In genomic region chr7:44257618-44258422, GRCh38 we compare ENCODE assay signal across 8 cellular contexts. TPM values are rescaled to one million over a fixed set of nuclear protein-coding genes. Genes with fewer than 3 reads are reported as not detected.
A peak's percentile ranks its signal among the peaks of the same experiment; 100 is the strongest.
DNase-seq lines count a peak whose midpoint lies in the region; ATAC-seq, FAIRE-seq and TF ChIP-seq lines count a peak whose summit lies in the region.

No MANE protein-coding gene starts in this region.

- no peaks in the 10 kb centered on the region for H3K27me3 Mint-ChIP-seq in naive B cell

- H3K36me3 ChIP-seq in GM06990 (ENCODE audit: control insufficient read depth, insufficient read depth, low read length): no peaks in the 10 kb centered on the region
- H3K36me3 ChIP-seq in H1 (ENCODE audit: control insufficient read depth in 2 of 4, insufficient read depth in 4 of 4, low read length in 3 of 4): no peaks in the 10 kb centered on the region

- no peak overlapping the region for H3K14ac ChIP-seq in H1 (ENCODE audit: insufficient read length)

- no peaks in the 10 kb centered on the region for H3K27me3 ChIP-seq in GM06990 (replicated peaks; ENCODE audit: control insufficient read depth, insufficient read depth, low read length)
- no peaks in the 10 kb centered on the region for H3K27me3 ChIP-seq in H1 (replicated peaks in 1 of 4; ENCODE audit: control insufficient read depth in 3 of 4, extremely low read depth in 1 of 4, insufficient read depth in 3 of 4, low read length in 3 of 4)

- peak; percentile 69 to 77 for ATAC-seq in naive B cell (ENCODE audit: low read depth in 2 of 2)
- ATAC-seq in stimulated activated effector memory CD8-positive, alpha-beta T cell treated with anti-CD3 and anti-CD28 coated beads, Interleukin-12 subunit alpha, Interleukin-12 subunit beta, amount 100 ng/mL, for 72 hours: peak; percentile 96

- peak overlapping the region in 7 of 8 donors; percentile 6 to 78 (median 48) for H3K4me3 Mint-ChIP-seq in naive B cell
- peak overlapping the region; percentile 60 for H3K4me3 Mint-ChIP-seq in stimulated activated effector memory CD8-positive, alpha-beta T cell treated with anti-CD3 and anti-CD28 coated beads, Interleukin-12 subunit alpha, Interleukin-12 subunit beta, amount 100 ng/mL, for 72 hours

- H3K4me3 ChIP-seq in GM06990 (replicated peaks; ENCODE audit: low read depth, low read length): no peak overlapping the region
- no peak overlapping the region for H3K4me3 ChIP-seq in H1 (ENCODE audit: extremely low read depth in 1 of 4, insufficient read depth in 2 of 4, low read depth in 3 of 4, low read length in 4 of 4)

- no peak overlapping the region for H3K27ac ChIP-seq in H1 (ENCODE audit: low read depth, low read length)

- H2BK15ac ChIP-seq in H1 (ENCODE audit: low read length): no peak overlapping the region

- peaks cover 3% of the 10 kb centered on the region; the same call in 1 of the 2 replicates for H3K23me2 ChIP-seq in H1 (ENCODE audit: low read depth, low read length)

- no peak overlapping the region for H2AK5ac ChIP-seq in H1 (ENCODE audit: low read depth, low read length)

- H3K79me2 ChIP-seq in H1 (ENCODE audit: control insufficient read depth in 1 of 2, insufficient read depth in 2 of 2, low read length in 2 of 2): no peaks in the 10 kb centered on the region

- no peak overlapping the region for H3K4ac ChIP-seq in H1 (replicated peaks; ENCODE audit: insufficient read length, low read depth, low read length)

- no peak overlapping the region for H3K4me2 ChIP-seq in H1 (ENCODE audit: insufficient read depth in 1 of 2, low read depth in 2 of 2, low read length in 2 of 2)

- no peak overlapping the region; the same call in 1 of the 2 replicates for H2BK12ac ChIP-seq in H1 (ENCODE audit: low read depth, low read length)

- no peak overlapping the region for H2BK5ac ChIP-seq in H1 (ENCODE audit: low read depth, low read length)

- H3K27ac Mint-ChIP-seq in naive B cell: peak overlapping the region; percentile 48 to 93 (median 78)
- peak overlapping the region; percentile 95 for H3K27ac Mint-ChIP-seq in stimulated activated effector memory CD8-positive, alpha-beta T cell treated with anti-CD3 and anti-CD28 coated beads, Interleukin-12 subunit alpha, Interleukin-12 subunit beta, amount 100 ng/mL, for 72 hours

- TF ChIP-seq EP300 in H1 (IDR thresholded peaks at IDR 0.05; ENCODE audit: borderline replicate concordance in 1 of 2, low read depth in 2 of 2, low read length in 2 of 2): no peak

- no peak overlapping the region for H3K18ac ChIP-seq in H1 (ENCODE audit: extremely low read depth, low read length)

- WGBS in H1 (ENCODE audit: extremely low coverage in 1 of 2, insufficient coverage in 1 of 2, insufficient read length in 1 of 2, insufficient replicate concordance in 2 of 2, low coverage in 1 of 2, low lambda C conversion rate in 2 of 2, missing lambda C conversion rate in 1 of 2), 2 experiments: 89% methylated on average over 18 of the region's 18 CpGs; no CpG with 5 or more reads in 1 of the 2 experiments

- H4K91ac ChIP-seq in H1 (replicated peaks; ENCODE audit: insufficient read length, low read length): no peak overlapping the region

- no peaks in the 10 kb centered on the region for H3K79me1 ChIP-seq in H1 (ENCODE audit: low read depth, low read length)

- no peak for FAIRE-seq in H1 (lab: Jason Lieb, UNC)

- no peaks in the 10 kb centered on the region for H3K36me3 Mint-ChIP-seq in naive B cell
- peaks cover 9% of the 10 kb centered on the region for H3K36me3 Mint-ChIP-seq in stimulated activated effector memory CD8-positive, alpha-beta T cell treated with anti-CD3 and anti-CD28 coated beads, Interleukin-12 subunit alpha, Interleukin-12 subunit beta, amount 100 ng/mL, for 72 hours

- no peaks in the 10 kb centered on the region for H3K9me3 ChIP-seq in H1 (ENCODE audit: insufficient read depth in 2 of 2, low read depth in 1 of 2, low read length in 1 of 2)

- peaks cover 27 to 33% (median 32%) of the 10 kb centered on the region in 3 donors for H3K4me1 Mint-ChIP-seq in naive B cell
- H3K4me1 Mint-ChIP-seq in stimulated activated effector memory CD8-positive, alpha-beta T cell treated with anti-CD3 and anti-CD28 coated beads, Interleukin-12 subunit alpha, Interleukin-12 subunit beta, amount 100 ng/mL, for 72 hours: peaks cover 55% of the 10 kb centered on the region

- H3K56ac ChIP-seq in H1 (replicated peaks; ENCODE audit: insufficient read length, low read depth, low read length): no peak overlapping the region

- H2BK120ac ChIP-seq in H1 (replicated peaks; ENCODE audit: low read depth, low read length): no peak overlapping the region

- H2BK20ac ChIP-seq in H1 (ENCODE audit: low read length): no peak overlapping the region

- no peak for TF ChIP-seq RAD21 in H1 (IDR thresholded peaks at IDR 0.05 in 1 of 2, conservative IDR thresholded peaks at IDR 0.05 in 1 of 2; ENCODE audit: low read depth in 2 of 2, low read length in 2 of 2)

- TF ChIP-seq POLR2A in H1 (IDR thresholded peaks at IDR 0.05; ENCODE audit: control extremely low read depth in 1 of 2, low read depth in 2 of 2, low read length in 2 of 2): no peak

- peak overlapping the region; percentile 79; the same call in 1 of the 2 replicates for H4K8ac ChIP-seq in H1 (ENCODE audit: extremely low read depth, insufficient read depth, low read length)

- DNase-seq in GM06990 (ENCODE audit: extremely low read depth, insufficient read length): peak; percentile 88
- DNase-seq in HCEC 1CT: peak; percentile 94
- DNase-seq in NAMALWA (ENCODE audit: low spot score): peak; percentile 65
- DNase-seq in activated CD8-positive, alpha-beta memory T cell treated with anti-CD3 and anti-CD28 coated beads for 4 hours (ENCODE audit: low read depth in 2 of 2): peak; percentile 50 to 65
- DNase-seq in H1 (ENCODE audit: low read depth in 1 of 2, low spot score in 2 of 2): no peak
- peak; percentile 39 for DNase-seq in naive B cell
- DNase-seq in stimulated activated effector memory CD8-positive, alpha-beta T cell treated with anti-CD3 and anti-CD28 coated beads, Interleukin-12 subunit alpha, Interleukin-12 subunit beta, amount 100 ng/mL, for 72 hours (ENCODE audit: low spot score in 2 of 2): peak; percentile 62 to 90
- DNase-seq in NCI-H510A (lab: John Stamatoyannopoulos, UW): no peak

- TF ChIP-seq CTCF in GM06990 (IDR thresholded peaks at IDR 0.05; ENCODE audit: insufficient read depth, low read length, poor library complexity, severe bottlenecking): no peak
- TF ChIP-seq CTCF in H1 (IDR thresholded peaks at IDR 0.05; ENCODE audit: control extremely low read depth in 1 of 3, insufficient read depth in 1 of 3, low read depth in 1 of 3, low read length in 3 of 3): no peak

- H3K9ac ChIP-seq in H1 (replicated peaks in 1 of 4; ENCODE audit: extremely low read depth in 1 of 4, low read depth in 3 of 4, low read length in 3 of 4): no peak overlapping the region

- no peak overlapping the region for H2AFZ ChIP-seq in H1 (ENCODE audit: low read length)

- no peaks in the 10 kb centered on the region for H3K4me1 ChIP-seq in H1 (replicated peaks in 1 of 4; ENCODE audit: control insufficient read depth in 3 of 4, insufficient read depth in 4 of 4, low read length in 3 of 4)

- CTCF ChIA-PET in H1 (lab: Charles Lee; ENCODE audit: partially characterized antibody): interaction anchor here (0.6 to 3.6 kb wide), 7 partner anchors 9 to 318 kb away, joined by 3 to 15 read pairs (median 5); no protein-coding TSS in a partner anchor

- H4K5ac ChIP-seq in H1 (ENCODE audit: insufficient read length, low read depth, low read length): no peak overlapping the region

- H4K20me1 ChIP-seq in H1 (replicated peaks in 1 of 2; ENCODE audit: control insufficient read depth in 1 of 2, insufficient read depth in 2 of 2, low read length in 2 of 2): peaks cover 0 to 6% of the 10 kb centered on the region in 2 experiments

- H3K23ac ChIP-seq in H1 (ENCODE audit: insufficient read length): no peak overlapping the region

- POLR2A ChIA-PET in H1 (lab: Charles Lee; ENCODE audit: partially characterized antibody): no interaction called here

- peaks cover 0 to 3% (median 0%) of the 10 kb centered on the region in 7 donors for H3K9me3 Mint-ChIP-seq in naive B cell
- no peaks in the 10 kb centered on the region for H3K9me3 Mint-ChIP-seq in stimulated activated effector memory CD8-positive, alpha-beta T cell treated with anti-CD3 and anti-CD28 coated beads, Interleukin-12 subunit alpha, Interleukin-12 subunit beta, amount 100 ng/mL, for 72 hours

TF ChIP-seq in H1, 55 proteins besides CTCF, POLR2A, EP300 and RAD21 (continues in another document):
- TF ChIP-seq JUN (IDR thresholded peaks at IDR 0.05; ENCODE audit: low read depth, low read length) (no peak), BACH1 (IDR thresholded peaks at IDR 0.05; ENCODE audit: low read length) (no peak), SP1 (IDR thresholded peaks at IDR 0.05; ENCODE audit: low read depth, low read length) (no peak), RFX5 (IDR thresholded peaks at IDR 0.05; ENCODE audit: borderline replicate concordance, low read depth, low read length) (no peak), POU5F1 (IDR thresholded peaks at IDR 0.05; ENCODE audit: low read depth, low read length) (no peak), CHD2 (IDR thresholded peaks at IDR 0.05; ENCODE audit: low read length) (no peak), CBX8 (IDR thresholded peaks at IDR 0.05; ENCODE audit: borderline replicate concordance, low read depth, low read length) (no peak)
- TF ChIP-seq, protein P1, sequence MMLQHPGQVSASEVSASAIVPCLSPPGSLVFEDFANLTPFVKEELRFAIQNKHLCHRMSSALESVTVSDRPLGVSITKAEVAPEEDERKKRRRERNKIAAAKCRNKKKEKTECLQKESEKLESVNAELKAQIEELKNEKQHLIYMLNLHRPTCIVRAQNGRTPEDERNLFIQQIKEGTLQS (IDR thresholded peaks at IDR 0.05; ENCODE audit: insufficient read depth, low read depth, low read length): no peak

RNA-seq across cellular contexts. Expression of gene YKT6, which starts 57.0 kb away (rescaled TPM):
- 103 and 108 TPM in 2 replicates for total RNA-seq in H1 (2021; fragmentation: NEBNext Ultra II Directional; extraction: Animal tissue kit (Norgen Biotek cat#: 25700))
- polyA plus RNA-seq in H1 (2011; rRNA removed): 75.3 and 86.9 TPM in 2 replicates
- 100 TPM for polyA plus RNA-seq in H1 (2011; cell fraction: cytosol; rRNA removed)
- polyA plus RNA-seq in H1 (2011; cell fraction: nucleus; rRNA removed): 111 TPM
- 87.6 to 97.6 TPM (median 91.7 TPM) in 4 replicates for polyA plus RNA-seq in H1 (2012, experiment 1 of 2)
- polyA plus RNA-seq in H1 (2012, experiment 2 of 2): 83.3 TPM
- 64.5 TPM for polyA plus RNA-seq in H1 (2013, experiment 1 of 2)
- 68.0 TPM for polyA plus RNA-seq in H1 (2013, experiment 2 of 2)
- polyA minus RNA-seq in H1 (2011; rRNA and poly(A)+ RNA removed): 91.6 and 96.9 TPM in 2 replicates
- polyA minus RNA-seq in H1 (2011; cell fraction: cytosol; rRNA and poly(A)+ RNA removed): 38.1 TPM
- 51.1 TPM for polyA minus RNA-seq in H1 (2011; cell fraction: nucleus; rRNA and poly(A)+ RNA removed)
- polyA plus RNA-seq in naive B cell (ENCODE audit: low read depth in 6 of 6): 10 to 100 TPM; 21.5 to 41.9 (median 31.0) TPM

Comparison
In these comparisons a context has a peak if more than half of its experiments do, and no peak if none do; other contexts are left out.
1. DNase-seq: peak in GM06990 (single experiment), HCEC 1CT (single experiment), NAMALWA (single experiment), activated CD8-positive, alpha-beta memory T cell treated with anti-CD3 and anti-CD28 coated beads for 4 hours (2 of 2), naive B cell (single experiment) and stimulated activated effector memory CD8-positive, alpha-beta T cell treated with anti-CD3 and anti-CD28 coated beads, Interleukin-12 subunit alpha, Interleukin-12 subunit beta, amount 100 ng/mL, for 72 hours (2 of 2); none in H1 (0 of 2) and NCI-H510A (single experiment).